Comparison of ENCODE assay signal across 25 cellular contexts in the genomic region with DNA sequence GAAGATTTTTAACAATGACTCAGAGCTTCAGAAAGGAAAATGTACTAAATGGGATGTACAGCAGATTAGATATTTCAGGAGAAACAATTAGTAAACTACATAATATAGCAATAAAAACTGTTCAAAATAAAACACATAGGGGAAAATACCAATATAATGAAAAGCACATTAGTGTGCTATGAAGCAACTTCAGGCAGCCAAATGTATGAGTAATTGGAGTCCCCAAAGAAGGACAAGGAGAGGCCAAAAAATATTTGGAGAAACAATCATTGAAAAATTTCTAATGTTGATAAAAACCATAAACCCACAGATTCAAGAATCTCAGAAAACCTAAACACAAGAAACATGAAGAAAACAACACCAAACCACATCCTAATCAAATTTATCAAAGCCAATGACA.
"Had no signal": no experiment of that assay in that cellular context is flagged by ENCODE, and none has a peak within 500 bp of the region (broad histone marks: within the 10 kb centered on the region; RNA-seq: fewer than 3 reads in every experiment).

No MANE protein-coding gene starts in this region.

- H3K4me2 ChIP-seq: neural progenitor cell had no signal

- H3K27ac ChIP-seq: left lung, neural progenitor cell, neutrophil, right atrium auricular region, skin epidermis, spleen, suprapubic skin, thoracic aorta, tibial artery, upper lobe of right lung had no signal

- ATAC-seq: left colon; left lung; natural killer cell; sciatic nerve; stimulated activated effector memory CD8-positive, alpha-beta T cell treated with anti-CD3 and anti-CD28 coated beads, Interleukin-12 subunit alpha, Interleukin-12 subunit beta, amount 100 ng/mL, for 72 hours; upper lobe of right lung had no signal

- H3K27me3 ChIP-seq: neural progenitor cell, neutrophil, right atrium auricular region, spleen, suprapubic skin, tibial artery, upper lobe of right lung had no signal

- FAIRE-seq: keratinocyte, urothelium cell line had no signal

- H3K4me1 ChIP-seq: left lung, neural progenitor cell, right atrium auricular region, spleen, suprapubic skin, tibial artery, upper lobe of right lung had no signal

- DNase-seq: hippocampal formation; left colon; left lung; mesendoderm; naive B cell; natural killer cell; nephron progenitor cell; occipital lobe; spleen; stimulated activated CD4-positive, alpha-beta T cell treated with anti-CD3 and anti-CD28 coated beads, Interleukin-4, amount 100 ng/mL, for 24 hours; stimulated activated naive CD4-positive, alpha-beta T cell; tibial artery; trophoblast cell; upper lobe of right lung had no signal

- H3K9me3 ChIP-seq: left lung, neutrophil, spleen, suprapubic skin, thoracic aorta, upper lobe of right lung had no signal

- H3K36me3 ChIP-seq: left lung, neural progenitor cell, neutrophil, right atrium auricular region, spleen, suprapubic skin, thoracic aorta, tibial artery, upper lobe of right lung had no signal

- H3K4me3 ChIP-seq: left lung, lung, neural progenitor cell, right atrium auricular region, skin epidermis, spleen, suprapubic skin, thoracic aorta, tibial artery, upper lobe of right lung had no signal

- H2AFZ ChIP-seq: neural progenitor cell had no signal

- H3K9ac ChIP-seq: neural progenitor cell had no signal
